15 cellular contexts compared by ENCODE assay signal in genomic region chr3:53293867-53294266, GRCh38. TPM values are rescaled to one million over a fixed set of nuclear protein-coding genes. Genes with fewer than 3 reads are reported as not detected.
DNase-seq lines count a peak whose midpoint lies in the region; ATAC-seq and TF ChIP-seq lines count a peak whose summit lies in the region.
"Had no signal": no experiment of that assay in that cellular context is flagged by ENCODE, and none has a peak within 500 bp of the region (broad histone marks: within the 10 kb centered on the region; RNA-seq: fewer than 3 reads in every experiment).

No MANE protein-coding gene starts in this region.

- H3K27ac ChIP-seq in heart left ventricle = no peak overlapping the region
- H3K27ac ChIP-seq in right atrium auricular region = peak overlapping the region in 1 of 2 donors; percentile 20

- H3K27me3 Mint-ChIP-seq in T-helper 17 cell = no peaks in the 10 kb centered on the region
- no peaks in the 10 kb centered on the region for H3K27me3 Mint-ChIP-seq in stimulated activated naive B cell treated with anti-CD40 and anti-IgM and Interleukin-4, amounts not matched to agents 10 μg/mL and 1 μg/mL and 100 μg/mL, for 72 hours

- H3K27me3 ChIP-seq in heart left ventricle (no peaks in the 10 kb centered on the region), right atrium auricular region (no peaks in the 10 kb centered on the region)
- H3K27me3 ChIP-seq: MG63 had no signal

- WGBS in heart left ventricle, 4 donors = 65 to 72% (median 71%) methylated on average over 8 of the region's 8 CpGs

- no peak for TF ChIP-seq CTCF in heart left ventricle (IDR thresholded peaks at IDR 0.05)
- TF ChIP-seq CTCF in right atrium auricular region (IDR thresholded peaks at IDR 0.05) = no peak

- no peak for DNase-seq in heart left ventricle
- no peak for DNase-seq in right atrium auricular region (ENCODE audit: low spot score)
- no peak for DNase-seq in T-helper 17 cell
- DNase-seq in medulla oblongata (ENCODE audit: extremely low spot score) = peak; percentile 33
- no peak for DNase-seq in stimulated activated naive B cell treated with anti-CD40 and anti-IgM and Interleukin-4, amounts not matched to agents 10 μg/mL and 1 μg/mL and 100 μg/mL, for 72 hours
- DNase-seq in HT-29 (ENCODE audit: low spot score) = no peak
- DNase-seq: ACHN, AML-193, COR-L47, GF-D8, MG63, NCI-H1092, NCI-H524 had no signal

- H3K4me3 ChIP-seq in heart left ventricle (no peak overlapping the region), right atrium auricular region (no peak overlapping the region)
- H3K4me3 ChIP-seq: MG63 had no signal

- intact Hi-C loops in heart left ventricle (cut with DNase I) = loop anchor here in 1 of 10 donors (2.0 to 10.0 kb wide), 2 partner anchors 73 to 561 kb away; no protein-coding TSS in a partner anchor

- H3K4me3 Mint-ChIP-seq in T-helper 17 cell = peak overlapping the region; percentile 49
- H3K4me3 Mint-ChIP-seq in stimulated activated naive B cell treated with anti-CD40 and anti-IgM and Interleukin-4, amounts not matched to agents 10 μg/mL and 1 μg/mL and 100 μg/mL, for 72 hours = no peak overlapping the region

- no peak for TF ChIP-seq POLR2A in heart left ventricle (IDR thresholded peaks at IDR 0.05)

- H3K36me3 Mint-ChIP-seq in T-helper 17 cell (ENCODE audit: low read depth) = peaks cover 6% of the 10 kb centered on the region
- peaks cover 15 to 36% of the 10 kb centered on the region in 2 donors for H3K36me3 Mint-ChIP-seq in stimulated activated naive B cell treated with anti-CD40 and anti-IgM and Interleukin-4, amounts not matched to agents 10 μg/mL and 1 μg/mL and 100 μg/mL, for 72 hours

- H3K4me1 ChIP-seq in heart left ventricle = peaks cover 0 to 22% (median 0%) of the 10 kb centered on the region in 12 donors
- peaks cover 0 to 8% of the 10 kb centered on the region in 2 donors for H3K4me1 ChIP-seq in right atrium auricular region

- H3K9me3 Mint-ChIP-seq in stimulated activated naive B cell treated with anti-CD40 and anti-IgM and Interleukin-4, amounts not matched to agents 10 μg/mL and 1 μg/mL and 100 μg/mL, for 72 hours = no peaks in the 10 kb centered on the region

- peak overlapping the region; percentile 85 for H3K27ac Mint-ChIP-seq in T-helper 17 cell
- H3K27ac Mint-ChIP-seq in stimulated activated naive B cell treated with anti-CD40 and anti-IgM and Interleukin-4, amounts not matched to agents 10 μg/mL and 1 μg/mL and 100 μg/mL, for 72 hours = peak overlapping the region; percentile 60

- H3K36me3 ChIP-seq in heart left ventricle = peaks cover 0 to 73% (median 59%) of the 10 kb centered on the region in 9 donors
- peaks cover 19% of the 10 kb centered on the region for H3K36me3 ChIP-seq in right atrium auricular region

- ATAC-seq in heart left ventricle (peak in 3 of 4 donors; percentile 61 to 75 (median 66)), T-helper 17 cell (no peak), GM21723 (IDR thresholded peaks at IDR 0.05; ENCODE audit: unreplicated experiment) (no peak)
- ATAC-seq in stimulated activated naive B cell treated with anti-CD40 and anti-IgM and Interleukin-4, amounts not matched to agents 10 μg/mL and 1 μg/mL and 100 μg/mL, for 72 hours (replicated peaks) = no peak

- H3K4me1 Mint-ChIP-seq in T-helper 17 cell = peaks cover 6% of the 10 kb centered on the region
- no peaks in the 10 kb centered on the region for H3K4me1 Mint-ChIP-seq in stimulated activated naive B cell treated with anti-CD40 and anti-IgM and Interleukin-4, amounts not matched to agents 10 μg/mL and 1 μg/mL and 100 μg/mL, for 72 hours
- H3K4me1 Mint-ChIP-seq: CD14-positive monocyte had no signal

- no peaks in the 10 kb centered on the region for H3K9me3 ChIP-seq in heart left ventricle
- no peaks in the 10 kb centered on the region for H3K9me3 ChIP-seq in right atrium auricular region
- H3K9me3 ChIP-seq in T-helper 17 cell (ENCODE audit: control insufficient read depth, low read length, poor library complexity, severe bottlenecking) = no peaks in the 10 kb centered on the region
- H3K9me3 ChIP-seq: MG63 had no signal

RNA-seq across cellular contexts. Expression of gene TKT, which starts 38.0 kb away (rescaled TPM):
- 100 to 1,000 TPM in 1 of 9 donors, 10 to 100 TPM in 8; 20.6 to 111 (median 36.6) TPM for total RNA-seq in heart left ventricle
- 100 to 1,000 TPM in 1 of 2 donors, 10 to 100 TPM in 1; 23.8 to 111 TPM for polyA plus RNA-seq in heart left ventricle
- 10 to 100 TPM; 48.8 to 62.8 TPM for total RNA-seq in right atrium auricular region
- total RNA-seq in T-helper 17 cell = 100 to 1,000 TPM; 105 to 109 TPM
- 864 and 898 TPM in 2 replicates for total RNA-seq in HT-29 (2014; rRNA removed; shearing (Covaris generic))

RNA-seq across cellular contexts. Expression of gene DCP1A, which starts 53.5 kb away (rescaled TPM):
- total RNA-seq in heart left ventricle (10 to 100 TPM; 13.2 to 23.7 (median 16.9) TPM), right atrium auricular region (10 to 100 TPM; 17.8 to 18.8 TPM), T-helper 17 cell (10 to 100 TPM; 47.9 to 50.1 TPM)
- 10 to 100 TPM in 1 of 2 donors, 1 to 10 TPM in 1; 5.8 to 10.8 TPM for polyA plus RNA-seq in heart left ventricle
- 7.3 and 9.4 TPM in 2 replicates for total RNA-seq in HT-29 (2014; rRNA removed; shearing (Covaris generic))

Comparison
In these comparisons a context has a peak if more than half of its experiments do, and no peak if none do; other contexts are left out.
1. ATAC-seq: peak in heart left ventricle (3 of 4); none in T-helper 17 cell (single experiment), stimulated activated naive B cell treated with anti-CD40 and anti-IgM and Interleukin-4, amounts not matched to agents 10 μg/mL and 1 μg/mL and 100 μg/mL, for 72 hours (0 of 2) and GM21723 (single experiment).